14 cellular contexts compared by ENCODE assay signal in the genomic region with DNA sequence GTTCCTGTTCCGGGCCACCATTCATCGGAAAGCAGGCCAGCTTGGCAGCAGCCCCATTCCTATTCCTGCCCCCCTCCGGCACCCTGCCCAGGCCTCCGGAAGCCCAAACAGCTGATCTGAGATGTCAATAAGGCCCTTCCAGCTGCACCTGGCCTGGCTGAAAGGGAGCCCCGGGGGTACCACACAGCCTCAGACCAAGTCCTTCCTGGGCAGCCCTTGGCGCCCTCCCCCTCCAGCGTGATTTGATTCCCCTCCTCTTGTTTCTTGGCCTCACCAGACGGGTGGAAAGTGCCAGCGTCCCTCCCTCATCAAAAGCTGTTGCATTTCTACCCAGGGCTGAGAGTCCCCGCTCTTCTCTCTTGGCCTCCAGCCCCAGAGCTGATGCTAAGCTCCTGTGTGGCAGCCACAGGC.
A peak's percentile ranks its signal among the peaks of the same experiment; 100 is the strongest.
DNase-seq lines count a peak whose midpoint lies in the region; ATAC-seq, FAIRE-seq and TF ChIP-seq lines count a peak whose summit lies in the region.
"Had no signal": no experiment of that assay in that cellular context is flagged by ENCODE, and none has a peak within 500 bp of the region (broad histone marks: within the 10 kb centered on the region; RNA-seq: fewer than 3 reads in every experiment).

No MANE protein-coding gene starts in this region.

- H3K27ac Mint-ChIP-seq in stimulated activated naive B cell treated with anti-CD40 and anti-IgM and Interleukin-4, amounts not matched to agents 10 μg/mL and 1 μg/mL and 100 μg/mL, for 72 hours = peak overlapping the region; percentile 3

- H3K4me3 ChIP-seq in right atrium auricular region (no peak overlapping the region), colonic mucosa (no peak overlapping the region)
- H3K4me3 ChIP-seq: gastrocnemius medialis, suprapubic skin had no signal

- H3K9me3 ChIP-seq in right atrium auricular region (no peaks in the 10 kb centered on the region), colonic mucosa (no peaks in the 10 kb centered on the region)
- H3K9me3 ChIP-seq: gastrocnemius medialis, suprapubic skin had no signal

- no peak for FAIRE-seq in H54 (lab: Jason Lieb, UNC)

- H3K36me3 Mint-ChIP-seq in stimulated activated naive B cell treated with anti-CD40 and anti-IgM and Interleukin-4, amounts not matched to agents 10 μg/mL and 1 μg/mL and 100 μg/mL, for 72 hours = peaks cover 24 to 53% of the 10 kb centered on the region in 2 donors

- H3K9ac ChIP-seq in colonic mucosa (ENCODE audit: low read depth in 2 of 2, low read length in 2 of 2) = no peak overlapping the region

- no peak for TF ChIP-seq POLR2A in H54 (IDR thresholded peaks at IDR 0.05; ENCODE audit: low read depth, low read length)

- H3K36me3 ChIP-seq in right atrium auricular region = no peaks in the 10 kb centered on the region
- H3K36me3 ChIP-seq in colonic mucosa = no peaks in the 10 kb centered on the region
- H3K36me3 ChIP-seq: gastrocnemius medialis, suprapubic skin had no signal

- peaks cover 3 to 4% of the 10 kb centered on the region in 2 donors for H3K9me3 Mint-ChIP-seq in stimulated activated naive B cell treated with anti-CD40 and anti-IgM and Interleukin-4, amounts not matched to agents 10 μg/mL and 1 μg/mL and 100 μg/mL, for 72 hours
- H3K9me3 Mint-ChIP-seq: central memory CD8-positive, alpha-beta T cell had no signal

- peak overlapping the region; percentile 59 to 77 for H3K27ac ChIP-seq in right atrium auricular region
- no peak overlapping the region for H3K27ac ChIP-seq in colonic mucosa
- H3K27ac ChIP-seq: 22Rv1, gastrocnemius medialis, suprapubic skin had no signal

- H3K4me3 Mint-ChIP-seq in stimulated activated naive B cell treated with anti-CD40 and anti-IgM and Interleukin-4, amounts not matched to agents 10 μg/mL and 1 μg/mL and 100 μg/mL, for 72 hours = peak overlapping the region; percentile 7 to 32
- H3K4me3 Mint-ChIP-seq: central memory CD8-positive, alpha-beta T cell had no signal

- H3K4me1 Mint-ChIP-seq in stimulated activated naive B cell treated with anti-CD40 and anti-IgM and Interleukin-4, amounts not matched to agents 10 μg/mL and 1 μg/mL and 100 μg/mL, for 72 hours = peaks cover 81 to 100% of the 10 kb centered on the region in 2 donors

- no peak for TF ChIP-seq CTCF in right atrium auricular region (IDR thresholded peaks at IDR 0.05)
- TF ChIP-seq CTCF in colonic mucosa (IDR thresholded peaks at IDR 0.05) = no peak

- intact Hi-C loops in colonic mucosa (cut with DNase I) = no loop called here

- H3K4me1 ChIP-seq in right atrium auricular region (peaks cover 0 to 14% of the 10 kb centered on the region in 2 donors), colonic mucosa (no peaks in the 10 kb centered on the region)

- no peaks in the 10 kb centered on the region for H3K27me3 ChIP-seq in right atrium auricular region
- H3K27me3 ChIP-seq in colonic mucosa = no peaks in the 10 kb centered on the region
- H3K27me3 ChIP-seq: gastrocnemius medialis, suprapubic skin had no signal

- ATAC-seq in stimulated activated naive B cell treated with anti-CD40 and anti-IgM and Interleukin-4, amounts not matched to agents 10 μg/mL and 1 μg/mL and 100 μg/mL, for 72 hours (replicated peaks) = no peak
- ATAC-seq in GM18498 (IDR thresholded peaks at IDR 0.05; ENCODE audit: unreplicated experiment) = no peak
- ATAC-seq: gastrocnemius medialis had no signal

- DNase-seq in DMS 273 (lab: John Stamatoyannopoulos, UW; ENCODE audit: unreplicated experiment) (peak; percentile 62), DMS 273 treated with DMSO at 0.1 percent for 48 hours (lab: John Stamatoyannopoulos, UW) (no peak), SHP77 (lab: John Stamatoyannopoulos, UW) (peak; percentile 66 to 77), right atrium auricular region (ENCODE audit: low spot score) (no peak), H54 (ENCODE audit: insufficient read length, low spot score) (no peak), colonic mucosa (no peak)
- no peak for DNase-seq in stimulated activated naive B cell treated with anti-CD40 and anti-IgM and Interleukin-4, amounts not matched to agents 10 μg/mL and 1 μg/mL and 100 μg/mL, for 72 hours
- DNase-seq: gastrocnemius medialis; GF-D8; stimulated activated CD4-positive, alpha-beta T cell treated with anti-CD3 and anti-CD28 coated beads, Interleukin-2, amount 100 ng/mL, for 24 hours had no signal

- no peaks in the 10 kb centered on the region for H3K27me3 Mint-ChIP-seq in stimulated activated naive B cell treated with anti-CD40 and anti-IgM and Interleukin-4, amounts not matched to agents 10 μg/mL and 1 μg/mL and 100 μg/mL, for 72 hours
- H3K27me3 Mint-ChIP-seq: central memory CD8-positive, alpha-beta T cell had no signal

Comparison
In these comparisons a context has a peak if more than half of its experiments do, and no peak if none do; other contexts are left out.
1. DNase-seq: peak in DMS 273 (single experiment) and SHP77 (2 of 2); none in DMS 273 treated with DMSO at 0.1 percent for 48 hours (single experiment), right atrium auricular region (single experiment), stimulated activated naive B cell treated with anti-CD40 and anti-IgM and Interleukin-4, amounts not matched to agents 10 μg/mL and 1 μg/mL and 100 μg/mL, for 72 hours (single experiment), H54 (single experiment) and colonic mucosa (single experiment).